In genomic region chr5:72599519-72600400, GRCh38 we compare ENCODE assay signal across 11 cellular contexts.
A peak's percentile ranks its signal among the peaks of the same experiment; 100 is the strongest.
DNase-seq lines count a peak whose midpoint lies in the region; ATAC-seq, FAIRE-seq and TF ChIP-seq lines count a peak whose summit lies in the region.
"Had no signal": no experiment of that assay in that cellular context is flagged by ENCODE, and none has a peak within 500 bp of the region (broad histone marks: within the 10 kb centered on the region; RNA-seq: fewer than 3 reads in every experiment).

No MANE protein-coding gene starts in this region.

- H4K20me1 ChIP-seq in mammary epithelial cell (ENCODE audit: insufficient read depth, low read length) (no peaks in the 10 kb centered on the region), keratinocyte (ENCODE audit: control insufficient read depth, extremely low read depth, insufficient read depth, low read length) (no peaks in the 10 kb centered on the region)

- intact Hi-C loops in left ventricle myocardium superior (cut with micrococcal nuclease): no loop called here
- intact Hi-C loops in heart right ventricle (cut with DNase I): loop anchor here in 1 of 10 donors (10.0 kb wide), 1 partner anchor 215 kb away; the partner anchor contains the start of gene TNPO1
- intact Hi-C loops in mammary epithelial cell (cut with micrococcal nuclease): loop anchor here (5.0 kb wide), 1 partner anchor 67 kb away; no protein-coding TSS in a partner anchor

- TSS peak; percentile 88 for BruUV-seq in mammary epithelial cell (replicated peaks; lab: Mats Ljungman, UMichigan)

- peak; percentile 33 for ATAC-seq in left ventricle myocardium superior
- no peak for ATAC-seq in heart right ventricle
- ATAC-seq in HG02623 (IDR thresholded peaks at IDR 0.05; ENCODE audit: unreplicated experiment): no peak
- no peak for ATAC-seq in HG03378 (IDR thresholded peaks at IDR 0.05; ENCODE audit: unreplicated experiment)
- ATAC-seq: sciatic nerve had no signal

- H3K9ac ChIP-seq in mammary epithelial cell (ENCODE audit: insufficient read depth, low read length): peak overlapping the region; percentile 59
- H3K9ac ChIP-seq in keratinocyte (ENCODE audit: control insufficient read depth, extremely low read depth, insufficient read depth, low read length): peak overlapping the region; percentile 35

- peak overlapping the region; percentile 20 for H2AFZ ChIP-seq in mammary epithelial cell (ENCODE audit: low read depth, low read length)
- H2AFZ ChIP-seq in keratinocyte (ENCODE audit: control insufficient read depth, low read length): no peak overlapping the region

- FAIRE-seq in keratinocyte (lab: Jason Lieb, UNC): peak; percentile 69

- H3K9me3 ChIP-seq in heart right ventricle (peaks cover 0 to 10% (median 0%) of the 10 kb centered on the region in 11 donors), mammary epithelial cell (replicated peaks; ENCODE audit: insufficient read depth, low read length) (peaks cover 11% of the 10 kb centered on the region), keratinocyte (ENCODE audit: control insufficient read depth, low read depth, low read length) (no peaks in the 10 kb centered on the region)

- dilution Hi-C loops in mammary epithelial cell (cut with HindIII; ENCODE audit: low sequenced_read_pairs): no loop called here
- dilution Hi-C loops in keratinocyte (cut with MboI; ENCODE audit: extremely low pct_ligation_motif_present, low sequenced_read_pairs): no loop called here

- H3K9me1 ChIP-seq in keratinocyte (ENCODE audit: control insufficient read depth, extremely low read depth, insufficient read depth, low read length): no peaks in the 10 kb centered on the region

- no peak overlapping the region for H3K4me3 ChIP-seq in heart right ventricle
- no peak overlapping the region for H3K4me3 ChIP-seq in mammary epithelial cell (replicated peaks in 1 of 3; ENCODE audit: insufficient read depth in 1 of 3, low read depth in 2 of 3, low read length in 3 of 3)
- H3K4me3 ChIP-seq in keratinocyte (ENCODE audit: control insufficient read depth in 2 of 3, extremely low read depth in 1 of 3, insufficient read depth in 2 of 3, low read depth in 1 of 3, low read length in 3 of 3): no peak overlapping the region

- DNase-seq in left ventricle myocardium superior: no peak
- DNase-seq in heart right ventricle: no peak
- peak; percentile 77 for DNase-seq in mammary epithelial cell
- no peak for DNase-seq in keratinocyte (ENCODE audit: low read depth, low spot score)
- DNase-seq in dedifferentiated amniotic fluid mesenchymal stem cell (ENCODE audit: extremely low spot score): no peak
- no peak for DNase-seq in GM19238 (ENCODE audit: insufficient read length, low spot score)
- DNase-seq: NCI-H1930, RPMI8226 had no signal

- H3K79me2 ChIP-seq in mammary epithelial cell (ENCODE audit: insufficient read depth, low read length) (no peaks in the 10 kb centered on the region), keratinocyte (ENCODE audit: control insufficient read depth, insufficient read depth, low read length) (no peaks in the 10 kb centered on the region)

- H3K4me1 ChIP-seq in heart right ventricle: peaks cover 0 to 52% (median 18%) of the 10 kb centered on the region in 9 donors
- H3K4me1 ChIP-seq in mammary epithelial cell (ENCODE audit: insufficient read depth, low read length): peaks cover 49% of the 10 kb centered on the region
- H3K4me1 ChIP-seq in keratinocyte (ENCODE audit: control insufficient read depth, extremely low read depth, insufficient read depth, low read length): peaks cover 49% of the 10 kb centered on the region

- 80 to 83% methylated on average over 5 of the region's 5 CpGs for WGBS in heart right ventricle, 2 donors
- 39% methylated on average over 5 of the region's 5 CpGs for WGBS in mammary epithelial cell (ENCODE audit: low coverage, missing lambda C conversion rate)

- in situ Hi-C loops in mammary epithelial cell (cut with MboI; ENCODE audit: low sequenced_read_pairs in 2 of 2): no loop called here

- H3K4me2 ChIP-seq in mammary epithelial cell (ENCODE audit: insufficient read depth, low read depth, low read length) (peak overlapping the region; percentile 57), keratinocyte (ENCODE audit: control insufficient read depth, extremely low read depth, insufficient read depth, low read depth, low read length) (peak overlapping the region; percentile 73)

- H3K36me3 ChIP-seq in heart right ventricle (no peaks in the 10 kb centered on the region), mammary epithelial cell (ENCODE audit: insufficient read depth, low read length) (no peaks in the 10 kb centered on the region), keratinocyte (ENCODE audit: control insufficient read depth in 2 of 2, extremely low read depth in 1 of 2, insufficient read depth in 2 of 2, low read length in 2 of 2) (no peaks in the 10 kb centered on the region)

- TF ChIP-seq CTCF in heart right ventricle (IDR thresholded peaks at IDR 0.05): no peak
- TF ChIP-seq CTCF in mammary epithelial cell (conservative IDR thresholded peaks at IDR 0.05 in 1 of 2, IDR thresholded peaks at IDR 0.05 in 1 of 2; ENCODE audit: extremely low read depth in 1 of 2, insufficient read depth in 1 of 2, low read depth in 1 of 2, low read length in 2 of 2): no peak
- no peak for TF ChIP-seq CTCF in keratinocyte (optimal IDR thresholded peaks at IDR 0.05 in 1 of 3, IDR thresholded peaks at IDR 0.05 in 1 of 3, conservative IDR thresholded peaks at IDR 0.05 in 1 of 3; ENCODE audit: extremely low read depth in 1 of 3, insufficient read depth in 2 of 3, low read length in 3 of 3)

- CTCF ChIA-PET in mammary epithelial cell (lab: Charles Lee; ENCODE audit: low non-redundant PET): no interaction called here

- peak overlapping the region in 1 of 10 donors; percentile 75 for H3K27ac ChIP-seq in heart right ventricle
- peak overlapping the region; percentile 87 for H3K27ac ChIP-seq in mammary epithelial cell (ENCODE audit: insufficient read depth, low read depth, low read length)
- H3K27ac ChIP-seq in keratinocyte (ENCODE audit: control insufficient read depth, insufficient read depth, low read length): peak overlapping the region; percentile 87

- H3K27me3 ChIP-seq in heart right ventricle (no peaks in the 10 kb centered on the region), mammary epithelial cell (ENCODE audit: insufficient read depth, low read length) (no peaks in the 10 kb centered on the region), keratinocyte (ENCODE audit: control insufficient read depth, extremely low read depth, insufficient read depth, low read length) (no peaks in the 10 kb centered on the region)
